Comparison of ENCODE assay signal across 9 cellular contexts in the genomic region with DNA sequence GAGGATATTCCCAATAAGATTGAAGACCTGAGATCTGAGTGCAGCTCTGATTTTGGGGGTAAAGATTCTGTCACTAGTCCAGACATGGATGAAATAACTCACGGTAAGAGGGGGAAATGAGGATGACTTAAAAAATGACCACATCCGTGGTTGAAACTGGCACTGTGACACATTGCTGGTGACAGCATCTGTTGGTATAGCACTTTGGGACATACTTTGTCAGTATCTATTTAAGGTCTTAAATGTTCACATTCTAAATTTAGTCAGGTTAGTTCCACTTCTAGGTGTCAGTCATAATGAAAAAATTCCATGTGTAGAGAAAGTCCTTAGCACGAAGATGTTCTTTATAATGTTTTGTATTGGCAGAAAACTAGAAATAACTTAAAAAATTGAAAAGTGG.
DNase-seq lines count a peak whose midpoint lies in the region; ATAC-seq and TF ChIP-seq lines count a peak whose summit lies in the region.
"Had no signal": no experiment of that assay in that cellular context is flagged by ENCODE, and none has a peak within 500 bp of the region (broad histone marks: within the 10 kb centered on the region; RNA-seq: fewer than 3 reads in every experiment).

No MANE protein-coding gene starts in this region.

- peaks cover 4% of the 10 kb centered on the region for H3F3A ChIP-seq in PC-3 (ENCODE audit: low read length, unreplicated experiment)

- peaks cover 6% of the 10 kb centered on the region; the same call in 1 of the 2 replicates for H4K20me1 ChIP-seq in PC-3 (ENCODE audit: low read length)

- intact Hi-C loops in PC-3 (cut with micrococcal nuclease) = no loop called here

- H3K9me2 ChIP-seq in PC-3 (replicated peaks; ENCODE audit: low read length) = no peaks in the 10 kb centered on the region

- ATAC-seq in HG02610 (IDR thresholded peaks at IDR 0.05; ENCODE audit: unreplicated experiment) (peak; percentile 92), PC-3 (no peak)

- no peak overlapping the region for H3K4me2 ChIP-seq in PC-3 (ENCODE audit: low read length)

- DNase-seq in activated CD8-positive, alpha-beta memory T cell treated with anti-CD3 and anti-CD28 coated beads for 48 hours (ENCODE audit: low read depth in 2 of 3, low spot score in 2 of 3) = peak in 2 of 3 experiments; percentile 1 to 3
- DNase-seq in activated CD8-positive, alpha-beta memory T cell treated with anti-CD3 and anti-CD28 coated beads for 24 hours = no peak
- DNase-seq in PC-3 (peak; percentile 4), T1000 (lab: John Stamatoyannopoulos, UW) (no peak), AG20443 (ENCODE audit: low spot score) (no peak), NCI-H2196 treated with DMSO at 0.1 percent for 48 hours (lab: John Stamatoyannopoulos, UW; ENCODE audit: unreplicated experiment) (no peak)
- peak in 2 of 3 donors; percentile 4 to 26 for DNase-seq in stimulated activated CD4-positive, alpha-beta T cell treated with anti-CD3 and anti-CD28 coated beads, TNF-alpha, amount 100 ng/mL, for 48 hours (ENCODE audit: low read depth in 3 of 3)
- DNase-seq: activated effector memory CD4-positive, alpha-beta T cell treated with Interleukin-2 at 50 U/mL for 16 hours had no signal

- POLR2A ChIA-PET in PC-3 (lab: Charles Lee; ENCODE audit: unreplicated experiment) = no interaction called here

- CTCF ChIA-PET in PC-3 (lab: Charles Lee) = no interaction called here

- no peak overlapping the region for H2AFZ ChIP-seq in PC-3 (ENCODE audit: low read length)

- H3K79me2 ChIP-seq in PC-3 (ENCODE audit: low read length) = no peaks in the 10 kb centered on the region

- H3K9ac ChIP-seq in PC-3 (ENCODE audit: low read length) = no peak overlapping the region

- H3K27me3 ChIP-seq in PC-3 (ENCODE audit: low read length) = no peaks in the 10 kb centered on the region

- H3K4me1 ChIP-seq in PC-3 (ENCODE audit: insufficient read depth, low read length) = peaks cover 24% of the 10 kb centered on the region

- no peak overlapping the region for H3K4me3 ChIP-seq in PC-3 (ENCODE audit: low read length)

- H3K9me3 ChIP-seq in PC-3 (ENCODE audit: low read length) = no peaks in the 10 kb centered on the region

- H3K36me3 ChIP-seq in PC-3 (ENCODE audit: low read depth, low read length) = peaks cover 15% of the 10 kb centered on the region

- TF ChIP-seq CTCF in PC-3 (conservative IDR thresholded peaks at IDR 0.05; ENCODE audit: low read depth, low read length) = no peak

- no TSS peak for BruUV-seq in PC-3 (replicated peaks; lab: Mats Ljungman, UMichigan)

- no peak overlapping the region for H3K27ac ChIP-seq in PC-3 (ENCODE audit: low read length)

Comparison
In these comparisons a context has a peak if more than half of its experiments do, and no peak if none do; other contexts are left out.
1. DNase-seq: peak in activated CD8-positive, alpha-beta memory T cell treated with anti-CD3 and anti-CD28 coated beads for 48 hours (2 of 3), PC-3 (single experiment) and stimulated activated CD4-positive, alpha-beta T cell treated with anti-CD3 and anti-CD28 coated beads, TNF-alpha, amount 100 ng/mL, for 48 hours (2 of 3); none in activated CD8-positive, alpha-beta memory T cell treated with anti-CD3 and anti-CD28 coated beads for 24 hours (single experiment), T1000 (single experiment), AG20443 (single experiment) and NCI-H2196 treated with DMSO at 0.1 percent for 48 hours (single experiment).